8 cellular contexts compared by ENCODE assay signal in the genomic region with DNA sequence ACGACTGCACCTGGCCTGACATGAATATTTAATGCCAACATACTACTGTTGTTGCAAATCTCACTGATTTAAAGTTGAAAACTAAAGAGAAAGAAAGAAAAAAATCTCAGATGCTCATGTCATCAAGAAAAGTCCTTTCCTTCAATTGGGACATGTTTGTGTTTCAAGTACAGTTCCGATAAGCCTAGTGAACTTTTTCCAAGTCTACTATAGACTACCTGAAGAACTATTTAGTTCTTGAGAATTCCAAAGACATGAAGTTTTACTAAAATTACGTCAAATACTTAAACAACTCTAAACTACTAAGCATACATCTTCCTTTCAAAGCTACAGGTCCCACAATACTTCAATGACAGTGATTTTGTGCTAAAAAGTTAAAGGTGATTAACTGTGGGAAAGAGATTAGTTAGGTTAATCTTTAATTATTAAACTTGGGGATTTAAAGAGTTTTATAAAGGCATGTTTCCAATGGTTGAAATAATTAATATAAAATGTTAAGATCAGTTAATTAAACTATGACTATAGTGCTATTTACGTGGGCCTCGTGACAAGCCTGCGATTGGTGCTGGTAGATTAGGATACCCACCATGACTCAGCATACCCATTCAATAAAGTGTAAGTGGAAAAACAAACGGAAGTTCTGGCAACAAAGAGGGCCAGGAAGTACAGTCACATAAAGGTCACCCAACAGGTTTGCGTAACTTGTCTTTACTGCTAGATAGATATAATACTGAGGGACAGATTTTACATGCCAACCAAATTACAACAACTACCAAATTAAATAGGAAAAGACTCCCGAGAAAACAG. TPM values are rescaled to one million over a fixed set of nuclear protein-coding genes. Genes with fewer than 3 reads are reported as not detected.
DNase-seq lines count a peak whose midpoint lies in the region; ATAC-seq and TF ChIP-seq lines count a peak whose summit lies in the region.

No MANE protein-coding gene starts in this region.

- no peak overlapping the region for H3K27ac Mint-ChIP-seq in activated T-helper 1 cell treated with anti-CD3 and anti-CD28 coated beads, Interleukin-12 subunit alpha, Interleukin-12 subunit beta, Interleukin-2, Interleukin-4 antibody, amounts not matched to agents 30 ng/mL and 10 ng/mL and 1 ng/mL, durations not matched to agents 14 hours and 24 hours and 36 hours

- no peaks in the 10 kb centered on the region for H3K4me1 Mint-ChIP-seq in activated T-helper 1 cell treated with anti-CD3 and anti-CD28 coated beads, Interleukin-12 subunit alpha, Interleukin-12 subunit beta, Interleukin-2, Interleukin-4 antibody, amounts not matched to agents 30 ng/mL and 10 ng/mL and 1 ng/mL, durations not matched to agents 14 hours and 24 hours and 36 hours (ENCODE audit: low read depth)

- H3K9me3 ChIP-seq in GM23248 (ENCODE audit: low read depth) (no peaks in the 10 kb centered on the region), psoas muscle (no peaks in the 10 kb centered on the region)

- H3K4me3 ChIP-seq in GM23248 (no peak overlapping the region), epithelial cell of esophagus (ENCODE audit: low read length) (no peak overlapping the region), psoas muscle (no peak overlapping the region)

- DNase-seq in GM23248 = peak; percentile 92
- peak; percentile 19 for DNase-seq in NOMO-1 treated with dmso at 0.1 percent for 144 hours (lab: John Stamatoyannopoulos, UW; ENCODE audit: unreplicated experiment)
- DNase-seq in epithelial cell of esophagus (ENCODE audit: low read depth) = peak; percentile 92
- no peak for DNase-seq in psoas muscle
- DNase-seq in activated T-helper 1 cell treated with anti-CD3 and anti-CD28 coated beads, Interleukin-12 subunit alpha, Interleukin-12 subunit beta, Interleukin-2, Interleukin-4 antibody, amounts not matched to agents 30 ng/mL and 10 ng/mL and 1 ng/mL, durations not matched to agents 14 hours and 24 hours and 36 hours (ENCODE audit: low spot score) = no peak
- no peak for DNase-seq in activated T-cell treated with anti-CD3 and anti-CD28 coated beads, Interleukin-2, amount 50 U/mL, for 48 hours

- WGBS in GM23248 (ENCODE audit: low coverage in 1 of 2, low lambda C conversion rate in 2 of 2, missing lambda C conversion rate in 2 of 2), 2 experiments = 34% methylated on average over 9 of the region's 9 CpGs
- WGBS in psoas muscle, 3 donors = 69 to 71% (median 70%) methylated on average over 9 of the region's 9 CpGs

- H3K9me2 ChIP-seq in GM23248 (ENCODE audit: insufficient read depth) = no peaks in the 10 kb centered on the region

- TF ChIP-seq CTCF in epithelial cell of esophagus (IDR thresholded peaks at IDR 0.05; ENCODE audit: insufficient read depth, low read depth, low read length, missing control alignments) (no peak), psoas muscle (IDR thresholded peaks at IDR 0.05) (no peak)

- H3K27me3 ChIP-seq in GM23248 (replicated peaks; ENCODE audit: insufficient read depth) (no peaks in the 10 kb centered on the region), psoas muscle (ENCODE audit: insufficient read depth in 3 of 3, low read length in 2 of 3) (no peaks in the 10 kb centered on the region)

- H3K9me3 Mint-ChIP-seq in activated T-helper 1 cell treated with anti-CD3 and anti-CD28 coated beads, Interleukin-12 subunit alpha, Interleukin-12 subunit beta, Interleukin-2, Interleukin-4 antibody, amounts not matched to agents 30 ng/mL and 10 ng/mL and 1 ng/mL, durations not matched to agents 14 hours and 24 hours and 36 hours = no peaks in the 10 kb centered on the region

- no peak overlapping the region for H3K4me3 Mint-ChIP-seq in activated T-helper 1 cell treated with anti-CD3 and anti-CD28 coated beads, Interleukin-12 subunit alpha, Interleukin-12 subunit beta, Interleukin-2, Interleukin-4 antibody, amounts not matched to agents 30 ng/mL and 10 ng/mL and 1 ng/mL, durations not matched to agents 14 hours and 24 hours and 36 hours

- no peaks in the 10 kb centered on the region for H4K20me1 ChIP-seq in GM23248 (ENCODE audit: insufficient read depth)

- H3K9ac ChIP-seq in GM23248 = peak overlapping the region; percentile 48; the same call in 1 of the 2 replicates

- H3K36me3 ChIP-seq in GM23248 (ENCODE audit: low read depth) = peaks cover 15% of the 10 kb centered on the region; the same call in 1 of the 2 replicates
- peaks cover 0 to 18% of the 10 kb centered on the region in 2 donors for H3K36me3 ChIP-seq in psoas muscle (ENCODE audit: insufficient read depth in 1 of 2, low read depth in 1 of 2)

- ATAC-seq in psoas muscle = peak in 3 of 4 donors; percentile 35 to 54 (median 49)
- ATAC-seq in GM21528 (IDR thresholded peaks at IDR 0.05; ENCODE audit: low FRiP score, unreplicated experiment) = no peak
- no peak for ATAC-seq in HG03045 (IDR thresholded peaks at IDR 0.05; ENCODE audit: unreplicated experiment)

- H3K27ac ChIP-seq in GM23248 = peak overlapping the region; percentile 87
- H3K27ac ChIP-seq in psoas muscle = no peak overlapping the region

- H3K79me2 ChIP-seq in GM23248 (ENCODE audit: insufficient read depth) = 0 out of 2 replicates have a peak, but pooled peaks cover 3% of the 10 kb centered on the region

- in situ Hi-C loops in GM23248 (cut with MboI) = no loop called here

- peak overlapping the region; percentile 22 for H3K4me2 ChIP-seq in GM23248 (ENCODE audit: unreplicated experiment)

- H3F3A ChIP-seq in GM23248 (ENCODE audit: insufficient read depth) = peaks cover 54% of the 10 kb centered on the region

- H3K4me1 ChIP-seq in GM23248 (ENCODE audit: insufficient read depth) (peaks cover 62% of the 10 kb centered on the region), psoas muscle (no peaks in the 10 kb centered on the region)

- peaks cover 3% of the 10 kb centered on the region for H3K27me3 Mint-ChIP-seq in activated T-helper 1 cell treated with anti-CD3 and anti-CD28 coated beads, Interleukin-12 subunit alpha, Interleukin-12 subunit beta, Interleukin-2, Interleukin-4 antibody, amounts not matched to agents 30 ng/mL and 10 ng/mL and 1 ng/mL, durations not matched to agents 14 hours and 24 hours and 36 hours (ENCODE audit: insufficient read depth)

- no peaks in the 10 kb centered on the region for H3K36me3 Mint-ChIP-seq in activated T-helper 1 cell treated with anti-CD3 and anti-CD28 coated beads, Interleukin-12 subunit alpha, Interleukin-12 subunit beta, Interleukin-2, Interleukin-4 antibody, amounts not matched to agents 30 ng/mL and 10 ng/mL and 1 ng/mL, durations not matched to agents 14 hours and 24 hours and 36 hours (ENCODE audit: low read depth)

- intact Hi-C loops in psoas muscle (cut with DNase I) = no loop called here
- intact Hi-C loops in activated T-helper 1 cell treated with anti-CD3 and anti-CD28 coated beads, Interleukin-12 subunit alpha, Interleukin-12 subunit beta, Interleukin-2, Interleukin-4 antibody, amounts not matched to agents 30 ng/mL and 10 ng/mL and 1 ng/mL, durations not matched to agents 14 hours and 24 hours and 36 hours (cut with micrococcal nuclease) = no loop called here

- H2AFZ ChIP-seq in GM23248 = no peak overlapping the region

RNA-seq across cellular contexts. Expression of a gene that starts 55.5 kb away (rescaled TPM):
- 129 and 152 TPM in 2 replicates for total RNA-seq in GM23248 (2014; rRNA removed; shearing (Covaris generic))
- polyA plus RNA-seq in GM23248 (2016; fragmentation: Nextera tagmentation; extraction: Ambion mirVana) = 142 and 144 TPM in 2 replicates
- total RNA-seq in psoas muscle = 10 to 100 TPM; 26.6 to 39.8 (median 35.4) TPM
- polyA plus RNA-seq in psoas muscle = 10 to 100 TPM; 20.6 to 32.6 (median 26.3) TPM
- 0.13 and 0.66 TPM in 2 replicates for total RNA-seq in activated T-helper 1 cell treated with anti-CD3 and anti-CD28 coated beads, Interleukin-12 subunit alpha, Interleukin-12 subunit beta, Interleukin-2, Interleukin-4 antibody, amounts not matched to agents 30 ng/mL and 10 ng/mL and 1 ng/mL, durations not matched to agents 14 hours and 24 hours and 36 hours

RNA-seq across cellular contexts. Expression of a gene that starts 55.9 kb away (rescaled TPM):
- total RNA-seq in GM23248 (2014; rRNA removed; shearing (Covaris generic)) = 43.6 and 46.0 TPM in 2 replicates
- polyA plus RNA-seq in GM23248 (2016; fragmentation: Nextera tagmentation; extraction: Ambion mirVana) (18.0 and 19.8 TPM in 2 replicates), psoas muscle (1 to 10 TPM in 1 of 3 donors, under 1 TPM in 2; 0.56 to 3.4 (median 0.99) TPM)
- total RNA-seq in psoas muscle = 1 to 10 TPM in 2 of 4 donors, under 1 TPM in 2; 0.75 to 1.1 (median 0.93) TPM
- total RNA-seq in activated T-helper 1 cell treated with anti-CD3 and anti-CD28 coated beads, Interleukin-12 subunit alpha, Interleukin-12 subunit beta, Interleukin-2, Interleukin-4 antibody, amounts not matched to agents 30 ng/mL and 10 ng/mL and 1 ng/mL, durations not matched to agents 14 hours and 24 hours and 36 hours = 0.24 and 0.31 TPM in 2 replicates

Comparison
In these comparisons a context has a peak if more than half of its experiments do, and no peak if none do; other contexts are left out.
1. DNase-seq: peak in GM23248 (single experiment), NOMO-1 treated with dmso at 0.1 percent for 144 hours (single experiment) and epithelial cell of esophagus (single experiment); none in psoas muscle (0 of 2), activated T-helper 1 cell treated with anti-CD3 and anti-CD28 coated beads, Interleukin-12 subunit alpha, Interleukin-12 subunit beta, Interleukin-2, Interleukin-4 antibody, amounts not matched to agents 30 ng/mL and 10 ng/mL and 1 ng/mL, durations not matched to agents 14 hours and 24 hours and 36 hours (single experiment) and activated T-cell treated with anti-CD3 and anti-CD28 coated beads, Interleukin-2, amount 50 U/mL, for 48 hours (0 of 2).
2. ATAC-seq: peak in psoas muscle (3 of 4); none in GM21528 (single experiment) and HG03045 (single experiment).
3. RNA of a gene that starts 55.5 kb away (total RNA-seq): 129 to 152 TPM in GM23248 and 26.6 to 39.8 TPM in psoas muscle; 0.13 to 0.66 TPM in activated T-helper 1 cell treated with anti-CD3 and anti-CD28 coated beads, Interleukin-12 subunit alpha, Interleukin-12 subunit beta, Interleukin-2, Interleukin-4 antibody, amounts not matched to agents 30 ng/mL and 10 ng/mL and 1 ng/mL, durations not matched to agents 14 hours and 24 hours and 36 hours; every median in the first group is over 10 times any median in the second.
4. RNA of a gene that starts 55.9 kb away (total RNA-seq): 43.6 to 46.0 TPM in GM23248; 0.75 to 1.1 TPM in psoas muscle and 0.24 to 0.31 TPM in activated T-helper 1 cell treated with anti-CD3 and anti-CD28 coated beads, Interleukin-12 subunit alpha, Interleukin-12 subunit beta, Interleukin-2, Interleukin-4 antibody, amounts not matched to agents 30 ng/mL and 10 ng/mL and 1 ng/mL, durations not matched to agents 14 hours and 24 hours and 36 hours; every median in the first group is over 10 times any median in the second.